7 cellular contexts compared by ENCODE assay signal in the genomic region with DNA sequence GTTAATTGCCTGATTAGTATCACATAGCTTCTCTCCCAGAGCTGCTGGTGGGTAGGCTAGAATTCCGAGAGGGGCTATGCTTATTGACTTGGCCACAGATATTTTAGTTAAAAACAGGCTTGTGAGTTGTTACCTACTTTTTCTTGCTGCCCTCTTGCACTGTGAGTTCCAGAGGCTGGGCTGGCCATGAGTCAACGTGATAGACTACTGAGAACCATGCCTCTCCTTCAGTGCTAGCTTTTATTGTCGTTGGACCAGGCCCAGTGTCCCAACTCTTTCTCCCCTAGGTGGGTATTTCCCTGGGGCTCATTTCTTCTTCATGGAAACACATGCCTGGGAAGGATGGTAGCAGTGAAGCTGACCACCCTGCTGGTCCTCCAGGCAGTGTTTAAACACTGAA. TPM values are rescaled to one million over a fixed set of nuclear protein-coding genes. Genes with fewer than 3 reads are reported as not detected.
"Had no signal": no experiment of that assay in that cellular context is flagged by ENCODE, and none has a peak within 500 bp of the region (broad histone marks: within the 10 kb centered on the region; RNA-seq: fewer than 3 reads in every experiment).

No MANE protein-coding gene starts in this region.

- H3K4me3 ChIP-seq: K562 had no signal

- H3K27ac ChIP-seq: HL-60 had no signal

- ATAC-seq: K562 had no signal

- DNase-seq: IMR-90, KBM-7 had no signal

RNA-seq across cellular contexts. Expression of a gene that starts 20.4 kb away (rescaled TPM):
- polyA plus RNA-seq: IgD-negative memory B cell had no signal

RNA-seq across cellular contexts. Expression of a gene that starts 54.2 kb away (rescaled TPM):
- total RNA-seq: HT-29, HT1080, IMR-90 had no signal
- polyA plus RNA-seq: IgD-negative memory B cell had no signal
